Comparison of ENCODE assay signal across 8 cellular contexts in the genomic region with DNA sequence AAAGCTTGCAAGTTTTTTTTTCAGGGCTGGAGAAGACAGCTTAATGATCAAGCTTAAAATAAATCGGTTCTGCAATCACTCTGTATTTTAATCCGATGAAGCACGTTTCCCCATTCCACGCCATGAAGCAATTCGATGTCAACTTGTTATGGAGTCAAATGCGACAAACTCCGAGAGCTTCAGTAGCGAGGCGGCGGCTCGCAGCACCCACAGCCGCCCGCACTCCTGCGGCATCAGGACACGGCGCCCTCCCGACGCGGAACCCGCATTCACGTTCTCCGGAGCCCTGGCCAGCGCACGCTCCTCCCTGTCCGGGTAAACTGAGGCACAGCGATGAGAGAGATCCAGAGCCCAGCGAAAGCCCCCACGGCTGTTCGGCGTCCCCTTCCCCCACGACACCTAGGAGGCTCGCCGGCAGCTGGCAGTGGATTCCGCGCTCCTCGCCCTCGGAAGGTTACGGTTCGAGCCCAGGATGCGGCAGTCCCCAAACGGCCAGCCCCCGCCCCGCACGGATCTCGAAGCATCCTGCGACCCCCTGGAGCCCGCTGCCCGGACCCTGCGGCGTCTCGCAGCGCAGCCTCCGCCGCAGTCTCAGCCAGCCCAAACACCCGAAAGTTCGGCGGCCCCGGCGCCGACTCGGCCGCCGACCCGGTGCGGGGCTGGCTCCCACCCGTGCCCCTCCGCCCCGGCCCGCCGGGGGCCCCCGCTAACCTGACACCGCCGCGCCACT. TPM values are rescaled to one million over a fixed set of nuclear protein-coding genes. Genes with fewer than 3 reads are reported as not detected.
DNase-seq lines count a peak whose midpoint lies in the region; ATAC-seq and TF ChIP-seq lines count a peak whose summit lies in the region.

No MANE protein-coding gene starts in this region.

- intact Hi-C loops in activated T-helper 2 cell treated with anti-CD3 and anti-CD28 coated beads, Interferon-gamma antibody, Interleukin-2, Interleukin-4, amounts not matched to agents 10 μg/mL and 5 μg/mL and 100 μg/mL, durations not matched to agents 14 hours and 24 hours and 36 hours (cut with micrococcal nuclease), result loop anchor here (1.0 to 5.0 kb wide), 3 partner anchors 268 to 413 kb away; a partner anchor contains a TSS
- intact Hi-C loops in heart right ventricle (cut with DNase I), result loop anchor here in 7 of 10 donors (1.0 to 10.0 kb wide), 4 partner anchors 408 to 413 kb away; a partner anchor contains a TSS
- intact Hi-C loops in posterior vena cava (cut with DNase I), result loop anchor here in 1 of 2 donors (10.0 kb wide), 1 partner anchor 271 kb away; a partner anchor contains a TSS

- DNase-seq in HL-60 (ENCODE audit: low read depth in 1 of 2, low spot score in 1 of 2) (no peak), heart right ventricle (peak; percentile 12 to 27), posterior vena cava (ENCODE audit: low spot score) (peak; percentile 81), glomerular visceral epithelial cell (ENCODE audit: extremely low spot score) (no peak)
- DNase-seq in activated T-helper 2 cell treated with anti-CD3 and anti-CD28 coated beads, Interferon-gamma antibody, Interleukin-2, Interleukin-4, amounts not matched to agents 10 μg/mL and 5 μg/mL and 100 μg/mL, durations not matched to agents 14 hours and 24 hours and 36 hours (ENCODE audit: low spot score), result no peak

- H3K27ac Mint-ChIP-seq in activated T-helper 2 cell treated with anti-CD3 and anti-CD28 coated beads, Interferon-gamma antibody, Interleukin-2, Interleukin-4, amounts not matched to agents 10 μg/mL and 5 μg/mL and 100 μg/mL, durations not matched to agents 14 hours and 24 hours and 36 hours, result no peak overlapping the region

- peak overlapping the region; percentile 64 for H3K4me3 Mint-ChIP-seq in activated T-helper 2 cell treated with anti-CD3 and anti-CD28 coated beads, Interferon-gamma antibody, Interleukin-2, Interleukin-4, amounts not matched to agents 10 μg/mL and 5 μg/mL and 100 μg/mL, durations not matched to agents 14 hours and 24 hours and 36 hours (ENCODE audit: low read depth)

- H3K36me3 Mint-ChIP-seq in activated T-helper 2 cell treated with anti-CD3 and anti-CD28 coated beads, Interferon-gamma antibody, Interleukin-2, Interleukin-4, amounts not matched to agents 10 μg/mL and 5 μg/mL and 100 μg/mL, durations not matched to agents 14 hours and 24 hours and 36 hours (ENCODE audit: low read depth), result no peaks in the 10 kb centered on the region

- peaks cover 0 to 5% (median 0%) of the 10 kb centered on the region in 11 donors for H3K9me3 ChIP-seq in heart right ventricle

- H3K9me3 Mint-ChIP-seq in activated T-helper 2 cell treated with anti-CD3 and anti-CD28 coated beads, Interferon-gamma antibody, Interleukin-2, Interleukin-4, amounts not matched to agents 10 μg/mL and 5 μg/mL and 100 μg/mL, durations not matched to agents 14 hours and 24 hours and 36 hours, result peaks cover 8% of the 10 kb centered on the region

- TF ChIP-seq CTCF in HL-60 (IDR thresholded peaks at IDR 0.05; ENCODE audit: insufficient read depth, low read length), result no peak
- no peak for TF ChIP-seq CTCF in heart right ventricle (IDR thresholded peaks at IDR 0.05)

- peaks cover 7% of the 10 kb centered on the region for H3K4me1 Mint-ChIP-seq in activated T-helper 2 cell treated with anti-CD3 and anti-CD28 coated beads, Interferon-gamma antibody, Interleukin-2, Interleukin-4, amounts not matched to agents 10 μg/mL and 5 μg/mL and 100 μg/mL, durations not matched to agents 14 hours and 24 hours and 36 hours (ENCODE audit: low read depth)

- no peak for ATAC-seq in heart right ventricle
- no peak for ATAC-seq in GM19463 (IDR thresholded peaks at IDR 0.05; ENCODE audit: unreplicated experiment)
- ATAC-seq in GM21515 (IDR thresholded peaks at IDR 0.05; ENCODE audit: unreplicated experiment), result no peak
- no peak for ATAC-seq in GM21526 (IDR thresholded peaks at IDR 0.05; ENCODE audit: low FRiP score, unreplicated experiment)

- no peaks in the 10 kb centered on the region for H3K36me3 ChIP-seq in heart right ventricle

- 3 to 5% methylated on average over 69 to 74 of the region's 74 CpGs for WGBS in heart right ventricle, 2 donors

- H3K4me1 ChIP-seq in heart right ventricle, result peaks cover 0 to 20% (median 12%) of the 10 kb centered on the region in 9 donors

- H3K4me3 ChIP-seq in HL-60 (replicated peaks; ENCODE audit: insufficient read depth, low read length) (0 out of 2 replicates have a peak overlapping the region, but pooled peaks have one; percentile 16), heart right ventricle (peak overlapping the region; percentile 48 to 99 (median 88))

- no peak overlapping the region for H3K27ac ChIP-seq in HL-60 (replicated peaks)
- H3K27ac ChIP-seq in heart right ventricle, result peak overlapping the region in 7 of 10 donors; percentile 26 to 91 (median 85)

- H3K27me3 ChIP-seq in HL-60 (ENCODE audit: insufficient read depth, poor library complexity, severe bottlenecking) (peaks cover 22% of the 10 kb centered on the region), heart right ventricle (peaks cover 0 to 36% (median 0%) of the 10 kb centered on the region in 7 donors)

- H3K27me3 Mint-ChIP-seq in activated T-helper 2 cell treated with anti-CD3 and anti-CD28 coated beads, Interferon-gamma antibody, Interleukin-2, Interleukin-4, amounts not matched to agents 10 μg/mL and 5 μg/mL and 100 μg/mL, durations not matched to agents 14 hours and 24 hours and 36 hours (ENCODE audit: low read depth), result peaks cover 52% of the 10 kb centered on the region

RNA-seq across cellular contexts. Expression of a gene that starts 0.5 kb away (rescaled TPM):
- 0.14 and 0.16 TPM in 2 replicates for total RNA-seq in activated T-helper 2 cell treated with anti-CD3 and anti-CD28 coated beads, Interferon-gamma antibody, Interleukin-2, Interleukin-4, amounts not matched to agents 10 μg/mL and 5 μg/mL and 100 μg/mL, durations not matched to agents 14 hours and 24 hours and 36 hours
- 1 to 10 TPM; 2.1 to 5.9 (median 3.9) TPM for total RNA-seq in heart right ventricle
- polyA plus RNA-seq in heart right ventricle, result 1 to 10 TPM in 1 of 2 donors, under 1 TPM in 1; 0.94 to 1.0 TPM
- total RNA-seq in posterior vena cava, result 1 to 10 TPM; 3.0 to 5.7 TPM

Comparison
In these comparisons a context has a peak if more than half of its experiments do, and no peak if none do; other contexts are left out.
1. DNase-seq: peak in heart right ventricle (2 of 2) and posterior vena cava (single experiment); none in HL-60 (0 of 2), activated T-helper 2 cell treated with anti-CD3 and anti-CD28 coated beads, Interferon-gamma antibody, Interleukin-2, Interleukin-4, amounts not matched to agents 10 μg/mL and 5 μg/mL and 100 μg/mL, durations not matched to agents 14 hours and 24 hours and 36 hours (single experiment) and glomerular visceral epithelial cell (single experiment).